Comparison of ENCODE assay signal across 9 cellular contexts in the genomic region with DNA sequence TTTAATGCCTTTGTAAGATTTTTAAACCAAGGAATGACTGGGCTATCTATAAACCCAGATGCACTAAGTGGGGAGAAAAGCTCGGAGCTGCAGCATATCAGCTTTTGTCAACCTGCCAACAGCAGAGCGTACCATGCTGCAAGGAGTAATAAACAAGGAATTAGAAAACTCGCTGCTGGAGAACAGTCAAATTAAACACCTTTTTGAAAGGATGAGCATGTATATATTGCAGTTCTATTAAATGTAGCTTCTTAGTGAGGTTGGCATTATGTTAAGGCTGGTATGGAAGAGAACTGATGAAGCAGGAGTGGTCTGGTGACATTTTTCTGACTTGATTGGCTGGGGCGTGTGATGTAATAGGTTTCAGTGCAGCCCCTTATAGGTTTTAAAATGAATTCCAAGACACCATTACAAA.
DNase-seq lines count a peak whose midpoint lies in the region; ATAC-seq and TF ChIP-seq lines count a peak whose summit lies in the region.
"Had no signal": no experiment of that assay in that cellular context is flagged by ENCODE, and none has a peak within 500 bp of the region (broad histone marks: within the 10 kb centered on the region; RNA-seq: fewer than 3 reads in every experiment).

No MANE protein-coding gene starts in this region.

- H3K4me1 Mint-ChIP-seq in type B pancreatic cell (ENCODE audit: unreplicated experiment), result peaks cover 55% of the 10 kb centered on the region
- H3K4me1 Mint-ChIP-seq in activated CD4-positive, alpha-beta memory T cell treated with anti-CD3 and anti-CD28 coated beads, Interleukin-2, amount 10 ng/mL, durations not matched to agents 7 days and 5 days, result peaks cover 66% of the 10 kb centered on the region
- H3K4me1 Mint-ChIP-seq in activated T-cell treated with anti-CD3 and anti-CD28 coated beads, Interleukin-2, amount 50 U/mL, for 4 hours (ENCODE audit: low read depth), result peaks cover 70% of the 10 kb centered on the region

- H3K9me3 Mint-ChIP-seq in type B pancreatic cell, result no peaks in the 10 kb centered on the region
- no peaks in the 10 kb centered on the region for H3K9me3 Mint-ChIP-seq in activated CD4-positive, alpha-beta memory T cell treated with anti-CD3 and anti-CD28 coated beads, Interleukin-2, amount 10 ng/mL, durations not matched to agents 7 days and 5 days
- H3K9me3 Mint-ChIP-seq in activated T-cell treated with anti-CD3 and anti-CD28 coated beads, Interleukin-2, amount 50 U/mL, for 4 hours, result no peaks in the 10 kb centered on the region

- peaks cover 19% of the 10 kb centered on the region for H3K36me3 Mint-ChIP-seq in type B pancreatic cell
- peaks cover 61% of the 10 kb centered on the region for H3K36me3 Mint-ChIP-seq in activated CD4-positive, alpha-beta memory T cell treated with anti-CD3 and anti-CD28 coated beads, Interleukin-2, amount 10 ng/mL, durations not matched to agents 7 days and 5 days (ENCODE audit: low read depth)
- peaks cover 27% of the 10 kb centered on the region for H3K36me3 Mint-ChIP-seq in activated T-cell treated with anti-CD3 and anti-CD28 coated beads, Interleukin-2, amount 50 U/mL, for 4 hours (ENCODE audit: insufficient read depth)

- no peak overlapping the region for H3K4me3 ChIP-seq in epithelial cell of esophagus (ENCODE audit: low read length)

- TF ChIP-seq CTCF in epithelial cell of esophagus (IDR thresholded peaks at IDR 0.05; ENCODE audit: insufficient read depth, low read depth, low read length, missing control alignments), result no peak
- TF ChIP-seq CTCF in type B pancreatic cell (conservative IDR thresholded peaks at IDR 0.05), result no peak

- CTCF ChIA-PET in activated CD4-positive, alpha-beta memory T cell treated with anti-CD3 and anti-CD28 coated beads, Interleukin-2, amount 10 ng/mL, durations not matched to agents 7 days and 5 days (lab: Charles Lee), result interaction anchor here (0.7 kb wide), 1 partner anchor 21 kb away, joined by 3 read pairs; no protein-coding TSS in a partner anchor

- DNase-seq in NCI-H345 (lab: John Stamatoyannopoulos, UW), result peak; percentile 3
- no peak for DNase-seq in NCI-H345 treated with DMSO at 0.1 percent for 48 hours (lab: John Stamatoyannopoulos, UW; ENCODE audit: unreplicated experiment)
- peak; percentile 27 for DNase-seq in epithelial cell of esophagus (ENCODE audit: low read depth)
- DNase-seq in middle frontal gyrus (ENCODE audit: extremely low spot score, low spot score), result peak; percentile 44
- DNase-seq in type B pancreatic cell (ENCODE audit: extremely low spot score, unreplicated experiment), result no peak
- no peak for DNase-seq in activated CD4-positive, alpha-beta memory T cell treated with anti-CD3 and anti-CD28 coated beads, Interleukin-2, amount 10 ng/mL, durations not matched to agents 7 days and 5 days
- no peak for DNase-seq in activated T-cell treated with anti-CD3 and anti-CD28 coated beads, Interleukin-2, amount 50 U/mL, for 4 hours
- no peak for DNase-seq in NK-92 treated with Interleukin-12 subunit alpha and Interleukin-12 subunit beta, amount 100 ng/mL, for 24 hours (lab: John Stamatoyannopoulos, UW)
- DNase-seq: activated CD8-positive, alpha-beta memory T cell treated with anti-CD3 and anti-CD28 coated beads for 24 hours had no signal

- H3K27ac Mint-ChIP-seq in type B pancreatic cell, result peak overlapping the region; percentile 94
- H3K27ac Mint-ChIP-seq in activated CD4-positive, alpha-beta memory T cell treated with anti-CD3 and anti-CD28 coated beads, Interleukin-2, amount 10 ng/mL, durations not matched to agents 7 days and 5 days, result no peak overlapping the region

- H3K4me3 Mint-ChIP-seq in type B pancreatic cell, result peak overlapping the region; percentile 97
- H3K4me3 Mint-ChIP-seq in activated CD4-positive, alpha-beta memory T cell treated with anti-CD3 and anti-CD28 coated beads, Interleukin-2, amount 10 ng/mL, durations not matched to agents 7 days and 5 days, result no peak overlapping the region
- no peak overlapping the region for H3K4me3 Mint-ChIP-seq in activated T-cell treated with anti-CD3 and anti-CD28 coated beads, Interleukin-2, amount 50 U/mL, for 4 hours

- peaks cover 3% of the 10 kb centered on the region for H3K27me3 Mint-ChIP-seq in type B pancreatic cell
- no peaks in the 10 kb centered on the region for H3K27me3 Mint-ChIP-seq in activated CD4-positive, alpha-beta memory T cell treated with anti-CD3 and anti-CD28 coated beads, Interleukin-2, amount 10 ng/mL, durations not matched to agents 7 days and 5 days
- H3K27me3 Mint-ChIP-seq in activated T-cell treated with anti-CD3 and anti-CD28 coated beads, Interleukin-2, amount 50 U/mL, for 4 hours (ENCODE audit: low read depth), result no peaks in the 10 kb centered on the region

- ATAC-seq in activated T-cell treated with anti-CD3 and anti-CD28 coated beads, Interleukin-2, amount 50 U/mL, for 4 hours, result no peak

- POLR2A ChIA-PET in activated CD4-positive, alpha-beta memory T cell treated with anti-CD3 and anti-CD28 coated beads, Interleukin-2, amount 10 ng/mL, durations not matched to agents 7 days and 5 days (lab: Charles Lee), result interaction anchor here (1.4 kb wide), 1 partner anchor 10 kb away, joined by 5 read pairs; no protein-coding TSS in a partner anchor

Comparison
In these comparisons a context has a peak if more than half of its experiments do, and no peak if none do; other contexts are left out.
1. DNase-seq: peak in NCI-H345 (single experiment), epithelial cell of esophagus (single experiment) and middle frontal gyrus (single experiment); none in NCI-H345 treated with DMSO at 0.1 percent for 48 hours (single experiment), type B pancreatic cell (single experiment), activated CD4-positive, alpha-beta memory T cell treated with anti-CD3 and anti-CD28 coated beads, Interleukin-2, amount 10 ng/mL, durations not matched to agents 7 days and 5 days (single experiment), activated T-cell treated with anti-CD3 and anti-CD28 coated beads, Interleukin-2, amount 50 U/mL, for 4 hours (single experiment) and NK-92 treated with Interleukin-12 subunit alpha and Interleukin-12 subunit beta, amount 100 ng/mL, for 24 hours (single experiment).